Comparison of ENCODE assay signal across 19 cellular contexts in the genomic region with DNA sequence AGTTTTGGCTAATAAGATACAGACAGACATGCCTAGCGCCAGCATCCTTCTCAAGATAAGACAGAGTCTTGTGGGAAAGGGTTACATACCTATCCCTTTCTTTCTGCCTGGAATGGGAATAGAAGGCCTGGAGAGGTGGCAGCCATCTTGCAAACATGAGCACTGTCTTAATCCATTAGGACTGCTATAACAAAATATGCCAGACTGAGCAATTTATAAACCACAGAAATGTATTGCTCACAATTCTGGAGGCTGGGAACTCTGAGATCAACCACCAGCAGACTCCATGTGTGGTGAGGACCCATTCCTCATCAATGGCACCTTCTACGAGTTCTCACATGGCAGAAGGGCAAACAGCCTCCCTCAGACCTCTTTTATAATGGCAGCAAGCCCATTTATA. TPM values are rescaled to one million over a fixed set of nuclear protein-coding genes. Genes with fewer than 3 reads are reported as not detected.
DNase-seq lines count a peak whose midpoint lies in the region; FAIRE-seq and TF ChIP-seq lines count a peak whose summit lies in the region.
"Had no signal": no experiment of that assay in that cellular context is flagged by ENCODE, and none has a peak within 500 bp of the region (broad histone marks: within the 10 kb centered on the region; RNA-seq: fewer than 3 reads in every experiment).

No MANE protein-coding gene starts in this region.

- H3K9me1 ChIP-seq in keratinocyte (ENCODE audit: control insufficient read depth, extremely low read depth, insufficient read depth, low read length): no peaks in the 10 kb centered on the region

- peak; percentile 17 for DNase-seq in AG08396 (ENCODE audit: low spot score)
- DNase-seq in HFF-Myc (ENCODE audit: extremely low read depth, low read depth): peak; percentile 19
- DNase-seq in astrocyte of the cerebellum (ENCODE audit: low read depth): peak; percentile 26
- no peak for DNase-seq in keratinocyte (ENCODE audit: low read depth, low spot score)
- no peak for DNase-seq in NCI-H1417 treated with DMSO at 0.1 percent for 48 hours (lab: John Stamatoyannopoulos, UW)
- no peak for DNase-seq in esophagus squamous epithelium (lab: John Stamatoyannopoulos, UW)
- DNase-seq in D721Med (ENCODE audit: insufficient read length, low spot score): no peak
- DNase-seq in NCI-H345 treated with DMSO at 0.1 percent for 48 hours (lab: John Stamatoyannopoulos, UW; ENCODE audit: unreplicated experiment): no peak
- DNase-seq: activated B cell treated with CpG ODN at 0.5 μM for 24 hours; activated CD8-positive, alpha-beta T cell treated with anti-CD3 and anti-CD28 coated beads, Interleukin-2, amount 10 ng/mL, durations not matched to agents 7 days and 5 days; activated T-cell treated with anti-CD3 and anti-CD28 coated beads, Interleukin-2, amount 50 U/mL, for 24 hours; CD8-positive, alpha-beta memory T cell; dermis blood vessel endothelial cell; DMS79 treated with DMSO at 0.1 percent for 48 hours; psoas muscle; small intestine; stimulated activated CD4-positive, alpha-beta T cell treated with anti-CD3 and anti-CD28 coated beads, Interleukin-4, amount 100 ng/mL, for 24 hours had no signal

- FAIRE-seq in keratinocyte (lab: Jason Lieb, UNC) (peak; percentile 23), D721Med (lab: Jason Lieb, UNC) (no peak)
- FAIRE-seq: A549, small intestine had no signal

- 73 to 92% methylated on average over 1 to 2 of the region's 2 CpGs for WGBS in esophagus squamous epithelium, 2 donors

- H3K36me3 ChIP-seq in keratinocyte (ENCODE audit: control insufficient read depth in 2 of 2, extremely low read depth in 1 of 2, insufficient read depth in 2 of 2, low read length in 2 of 2): no peaks in the 10 kb centered on the region
- H3K36me3 ChIP-seq in esophagus squamous epithelium: no peaks in the 10 kb centered on the region
- H3K36me3 ChIP-seq: gastroesophageal sphincter had no signal

- H3K4me1 ChIP-seq in keratinocyte (ENCODE audit: control insufficient read depth, extremely low read depth, insufficient read depth, low read length) (peaks cover 4% of the 10 kb centered on the region), esophagus squamous epithelium (no peaks in the 10 kb centered on the region)
- H3K4me1 ChIP-seq: A549, gastroesophageal sphincter, psoas muscle had no signal

- intact Hi-C loops in esophagus squamous epithelium (cut with DNase I): no loop called here

- H3K9ac ChIP-seq in keratinocyte (ENCODE audit: control insufficient read depth, extremely low read depth, insufficient read depth, low read length): no peak overlapping the region

- H3K9me3 ChIP-seq in keratinocyte (ENCODE audit: control insufficient read depth, low read depth, low read length): no peaks in the 10 kb centered on the region
- H3K9me3 ChIP-seq in esophagus squamous epithelium: no peaks in the 10 kb centered on the region
- H3K9me3 ChIP-seq: A549, gastroesophageal sphincter, psoas muscle had no signal

- TF ChIP-seq POLR2A in esophagus squamous epithelium (IDR thresholded peaks at IDR 0.05): no peak

- H3K4me3 ChIP-seq in HFF-Myc (replicated peaks; ENCODE audit: low read depth, low read length) (no peak overlapping the region), astrocyte of the cerebellum (ENCODE audit: low read depth, low read length) (no peak overlapping the region), keratinocyte (ENCODE audit: control insufficient read depth in 2 of 3, extremely low read depth in 1 of 3, insufficient read depth in 2 of 3, low read depth in 1 of 3, low read length in 3 of 3) (no peak overlapping the region), esophagus squamous epithelium (no peak overlapping the region)
- H3K4me3 ChIP-seq: A549, gastroesophageal sphincter, psoas muscle had no signal

- TF ChIP-seq CTCF in HFF-Myc (IDR thresholded peaks at IDR 0.05; ENCODE audit: low read depth, low read length, missing control alignments) (no peak), astrocyte of the cerebellum (IDR thresholded peaks at IDR 0.05; ENCODE audit: low read depth, low read length, missing control alignments) (no peak), keratinocyte (optimal IDR thresholded peaks at IDR 0.05 in 1 of 3, IDR thresholded peaks at IDR 0.05 in 1 of 3, conservative IDR thresholded peaks at IDR 0.05 in 1 of 3; ENCODE audit: extremely low read depth in 1 of 3, insufficient read depth in 2 of 3, low read length in 3 of 3) (no peak), esophagus squamous epithelium (IDR thresholded peaks at IDR 0.05) (no peak), D721Med (IDR thresholded peaks at IDR 0.05; ENCODE audit: insufficient read depth, missing control alignments) (no peak)

- no peak overlapping the region for H3K27ac ChIP-seq in keratinocyte (ENCODE audit: control insufficient read depth, insufficient read depth, low read length)
- H3K27ac ChIP-seq in esophagus squamous epithelium: no peak overlapping the region
- H3K27ac ChIP-seq: A549, gastroesophageal sphincter, psoas muscle had no signal

- no peak overlapping the region for H3K4me2 ChIP-seq in keratinocyte (ENCODE audit: control insufficient read depth, extremely low read depth, insufficient read depth, low read depth, low read length)
- H3K4me2 ChIP-seq: A549 had no signal

- no peaks in the 10 kb centered on the region for H3K79me2 ChIP-seq in keratinocyte (ENCODE audit: control insufficient read depth, insufficient read depth, low read length)

- no peaks in the 10 kb centered on the region for H4K20me1 ChIP-seq in keratinocyte (ENCODE audit: control insufficient read depth, extremely low read depth, insufficient read depth, low read length)

- in situ Hi-C loops in astrocyte of the cerebellum (cut with HindIII; ENCODE audit: low sequenced_read_pairs): no loop called here

- dilution Hi-C loops in keratinocyte (cut with MboI; ENCODE audit: extremely low pct_ligation_motif_present, low sequenced_read_pairs): no loop called here

- H3K27me3 ChIP-seq in keratinocyte (ENCODE audit: control insufficient read depth, extremely low read depth, insufficient read depth, low read length): no peaks in the 10 kb centered on the region
- no peaks in the 10 kb centered on the region for H3K27me3 ChIP-seq in esophagus squamous epithelium
- H3K27me3 ChIP-seq: gastroesophageal sphincter had no signal

- peak overlapping the region; percentile 80 for H2AFZ ChIP-seq in keratinocyte (ENCODE audit: control insufficient read depth, low read length)

RNA-seq across cellular contexts. Expression of a gene that starts 26.5 kb away (rescaled TPM):
- polyA plus RNA-seq in keratinocyte: 0.82 to 7.6 TPM (median 5.6 TPM) in 3 replicates
- not detected for polyA plus RNA-seq in keratinocyte (2011; ENCODE audit: low read depth)
- polyA plus RNA-seq in keratinocyte (2011; cell fraction: cytosol; rRNA removed): 1.2 and 2.4 TPM in 2 replicates
- polyA plus RNA-seq in keratinocyte (2011; cell fraction: nucleus; rRNA removed): 1.0 and 1.6 TPM in 2 replicates
- 0.07 and 3.7 TPM in 2 replicates for polyA plus RNA-seq in keratinocyte (2012; ENCODE audit: low replicate concordance)
- polyA minus RNA-seq in keratinocyte: 0.73 to 5.8 TPM in 2 of 3 replicates, not detected in the other
- polyA minus RNA-seq in keratinocyte (2011; cell fraction: cytosol; rRNA and poly(A)+ RNA removed): not detected
- 0.54 and 1.2 TPM in 2 replicates for polyA minus RNA-seq in keratinocyte (2011; cell fraction: nucleus; rRNA and poly(A)+ RNA removed)
- total RNA-seq in esophagus squamous epithelium: 1 to 10 TPM; 2.1 to 8.3 (median 3.4) TPM

Comparison
In these comparisons a context has a peak if more than half of its experiments do, and no peak if none do; other contexts are left out.
1. DNase-seq: peak in AG08396 (single experiment), HFF-Myc (single experiment) and astrocyte of the cerebellum (single experiment); none in keratinocyte (single experiment), NCI-H1417 treated with DMSO at 0.1 percent for 48 hours (single experiment), esophagus squamous epithelium (single experiment), D721Med (single experiment) and NCI-H345 treated with DMSO at 0.1 percent for 48 hours (single experiment).